Comparison of ENCODE assay signal across 1 cellular context in genomic region chr17:19339341-19339815, GRCh38.
TF ChIP-seq lines count a peak whose summit lies in the region.

No MANE protein-coding gene starts in this region.

TF ChIP-seq in H1, 55 proteins besides CTCF, POLR2A, EP300 and RAD21:
- TF ChIP-seq GTF2F1 (IDR thresholded peaks at IDR 0.05; ENCODE audit: borderline replicate concordance, low read depth, low read length): no peak
- TF ChIP-seq CTBP2 (IDR thresholded peaks at IDR 0.05; ENCODE audit: borderline replicate concordance, insufficient read depth, insufficient read length, low read length): no peak
- TF ChIP-seq CREB1 (IDR thresholded peaks at IDR 0.05): no peak
- no peak for TF ChIP-seq SAP30 (IDR thresholded peaks at IDR 0.05; ENCODE audit: insufficient read depth, insufficient replicate concordance, low read length)
- no peak for TF ChIP-seq KDM1A (IDR thresholded peaks at IDR 0.05; ENCODE audit: borderline replicate concordance, low read length)
- TF ChIP-seq CBX5 (IDR thresholded peaks at IDR 0.05; ENCODE audit: low read depth, low read length): no peak
- no peak for TF ChIP-seq TAF1 (IDR thresholded peaks at IDR 0.05; ENCODE audit: low read depth, low read length)
- no peak for TF ChIP-seq HDAC2 (IDR thresholded peaks at IDR 0.05; ENCODE audit: borderline replicate concordance in 1 of 2, low read depth in 2 of 2, low read length in 2 of 2)
